In the genomic region with DNA sequence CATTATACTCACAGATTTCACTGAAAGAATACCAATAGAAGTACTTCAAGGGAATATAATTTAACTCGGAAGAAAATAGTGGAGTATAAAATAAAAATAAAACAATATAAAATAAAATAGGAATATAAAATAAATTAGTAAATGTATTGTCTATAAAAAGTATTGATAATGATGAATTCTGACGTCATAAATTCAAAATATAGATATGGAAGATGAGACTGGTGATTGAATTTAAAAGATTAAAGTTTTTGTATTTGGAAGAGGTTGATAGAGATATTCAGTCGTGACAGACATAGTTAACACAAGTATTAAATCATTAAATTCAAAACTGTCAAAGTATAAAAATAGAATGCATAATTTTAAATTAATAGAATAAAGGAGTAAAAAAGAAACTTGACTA, we compare ENCODE assay signal across 23 cellular contexts.
"Had no signal": no experiment of that assay in that cellular context is flagged by ENCODE, and none has a peak within 500 bp of the region (broad histone marks: within the 10 kb centered on the region; RNA-seq: fewer than 3 reads in every experiment).

No MANE protein-coding gene starts in this region.

- H3K4me2 ChIP-seq: hepatocyte had no signal

- H3K9me3 ChIP-seq: esophagus muscularis mucosa, gastroesophageal sphincter, heart left ventricle, left lung, lower lobe of right lung, mucosa of descending colon had no signal

- H3K4me3 Mint-ChIP-seq: effector memory CD8-positive, alpha-beta T cell; endodermal cell; immature natural killer cell; mesothelial cell of epicardium had no signal

- H3K9me3 Mint-ChIP-seq: endodermal cell, mesothelial cell of epicardium had no signal

- DNase-seq: cerebellar nuclear complex; dermis blood vessel endothelial cell; dorsolateral prefrontal cortex; effector CD8-positive, alpha-beta T cell; effector memory CD8-positive, alpha-beta T cell; endodermal cell; foreskin keratinocyte; heart left ventricle; hypothalamus; immature natural killer cell; islet precursor cell; left cardiac atrium; left lung; left ventricle myocardium superior; lower lobe of right lung; mesenchymal stem cell; mucosa of descending colon had no signal

- H3K4me1 Mint-ChIP-seq: endodermal cell had no signal

- H3K27ac ChIP-seq: coronary artery, dorsolateral prefrontal cortex, esophagus muscularis mucosa, foreskin keratinocyte, gastroesophageal sphincter, heart left ventricle, hepatocyte, left lung, lower lobe of right lung had no signal

- H3K79me2 ChIP-seq: hepatocyte had no signal

- H3K36me3 ChIP-seq: esophagus muscularis mucosa, gastroesophageal sphincter, heart left ventricle, left lung, lower lobe of right lung had no signal

- H3K4me1 ChIP-seq: esophagus muscularis mucosa, foreskin keratinocyte, gastroesophageal sphincter, heart left ventricle, left lung, lower lobe of right lung had no signal

- H3K4me3 ChIP-seq: coronary artery, dorsolateral prefrontal cortex, esophagus muscularis mucosa, gastroesophageal sphincter, heart left ventricle, hepatocyte, left lung, lower lobe of right lung, mucosa of descending colon had no signal

- H3K27ac Mint-ChIP-seq: effector memory CD8-positive, alpha-beta T cell; endodermal cell; immature natural killer cell; mesothelial cell of epicardium had no signal

- H3K36me3 Mint-ChIP-seq: mesothelial cell of epicardium had no signal

- H3K27me3 Mint-ChIP-seq: effector memory CD8-positive, alpha-beta T cell had no signal

- H3K27me3 ChIP-seq: dorsolateral prefrontal cortex, esophagus muscularis mucosa, foreskin keratinocyte, gastroesophageal sphincter, heart left ventricle, hepatocyte, left lung had no signal

- ATAC-seq: effector memory CD8-positive, alpha-beta T cell; foreskin keratinocyte; gastroesophageal sphincter; heart left ventricle; left cardiac atrium; left lung; left ventricle myocardium superior; lower lobe of right lung; mucosa of descending colon had no signal

- H2AFZ ChIP-seq: hepatocyte had no signal

- FAIRE-seq: endothelial cell of umbilical vein had no signal
